28 cellular contexts compared by ENCODE assay signal in genomic region chr20:37318046-37318445, GRCh38. TPM values are rescaled to one million over a fixed set of nuclear protein-coding genes. Genes with fewer than 3 reads are reported as not detected.
DNase-seq lines count a peak whose midpoint lies in the region; ATAC-seq and TF ChIP-seq lines count a peak whose summit lies in the region.
"Had no signal": no experiment of that assay in that cellular context is flagged by ENCODE, and none has a peak within 500 bp of the region (broad histone marks: within the 10 kb centered on the region; RNA-seq: fewer than 3 reads in every experiment).

No MANE protein-coding gene starts in this region.

- peaks cover 22% of the 10 kb centered on the region for H3K36me3 Mint-ChIP-seq in activated CD4-positive, alpha-beta T cell treated with anti-CD3 and anti-CD28 coated beads, Interleukin-2, amount 10 ng/mL, durations not matched to agents 24 days and 14 days (ENCODE audit: low read depth)
- peaks cover 28 to 59% of the 10 kb centered on the region in 2 donors for H3K36me3 Mint-ChIP-seq in stimulated activated naive B cell treated with anti-CD40 and anti-IgM and Interleukin-4, amounts not matched to agents 10 μg/mL and 1 μg/mL and 100 μg/mL, for 72 hours

- ATAC-seq in stimulated activated naive B cell treated with anti-CD40 and anti-IgM and Interleukin-4, amounts not matched to agents 10 μg/mL and 1 μg/mL and 100 μg/mL, for 72 hours (replicated peaks), result no peak
- ATAC-seq: activated CD4-positive, CD25-positive, alpha-beta regulatory T cell treated with anti-CD3 and anti-CD28 coated beads, Interleukin-2, amount 50 U/mL, for 24 hours; heart right ventricle; PC-3 had no signal

- H3K4me3 ChIP-seq in iPS-20b (ENCODE audit: low read length) (no peak overlapping the region), foreskin fibroblast (ENCODE audit: low read depth in 1 of 2, low read length in 2 of 2) (no peak overlapping the region)
- H3K4me3 ChIP-seq: heart right ventricle, spleen, testis had no signal

- H3K4me3 Mint-ChIP-seq in activated CD4-positive, alpha-beta T cell treated with anti-CD3 and anti-CD28 coated beads, Interleukin-2, amount 10 ng/mL, durations not matched to agents 24 days and 14 days, result no peak overlapping the region
- no peak overlapping the region for H3K4me3 Mint-ChIP-seq in stimulated activated naive B cell treated with anti-CD40 and anti-IgM and Interleukin-4, amounts not matched to agents 10 μg/mL and 1 μg/mL and 100 μg/mL, for 72 hours
- H3K4me3 Mint-ChIP-seq: neural crest cell had no signal

- POLR2A ChIA-PET in GM10248 (lab: Yijun Ruan, JAX), result no interaction called here

- no peaks in the 10 kb centered on the region for H3K27me3 ChIP-seq in iPS-20b (ENCODE audit: insufficient read depth, low read length)
- H3K27me3 ChIP-seq: heart right ventricle, spleen, testis had no signal

- peaks cover 12% of the 10 kb centered on the region; the same call in 1 of the 2 replicates for H3K4me1 ChIP-seq in iPS-20b (ENCODE audit: insufficient read depth, low read length)

- intact Hi-C loops in activated CD4-positive, alpha-beta T cell treated with anti-CD3 and anti-CD28 coated beads, Interleukin-2, amount 10 ng/mL, durations not matched to agents 24 days and 14 days (cut with micrococcal nuclease), result no loop called here

- DNase-seq in activated CD4-positive, alpha-beta T cell treated with anti-CD3 and anti-CD28 coated beads, Interleukin-2, amount 10 ng/mL, durations not matched to agents 24 days and 14 days, result no peak
- DNase-seq in activated CD4-positive, alpha-beta T cell treated with anti-CD3 and anti-CD28 coated beads for 48 hours, result no peak
- peak; percentile 43 for DNase-seq in KBM-7
- no peak for DNase-seq in stimulated activated naive B cell treated with anti-CD40 and anti-IgM and Interleukin-4, amounts not matched to agents 10 μg/mL and 1 μg/mL and 100 μg/mL, for 72 hours
- no peak for DNase-seq in GM10248 (ENCODE audit: extremely low spot score)
- DNase-seq in hypothalamus (lab: John Stamatoyannopoulos, UW), result no peak
- no peak for DNase-seq in foreskin fibroblast
- DNase-seq: activated gamma-delta T cell treated with Interleukin-2 at 50 U/mL for 16 hours; aorta; cerebellar nuclear complex; DMS53; effector memory CD4-positive, alpha-beta T cell; heart right ventricle; mammary epithelial cell; NCI-H1092; NCI-H2107; NCI-H526 treated with DMSO at 0.1 percent for 48 hours; PC-3; spleen; testis had no signal

- in situ Hi-C loops in KBM-7 (cut with MboI; ENCODE audit: low pct_unique_long_range_greater_than_20kb, low sequenced_read_pairs), result no loop called here

- no peaks in the 10 kb centered on the region for H3K9me3 ChIP-seq in iPS-20b (ENCODE audit: insufficient read depth, low read depth, low read length)
- H3K9me3 ChIP-seq: testis had no signal

- H3K4me1 Mint-ChIP-seq in activated CD4-positive, alpha-beta T cell treated with anti-CD3 and anti-CD28 coated beads, Interleukin-2, amount 10 ng/mL, durations not matched to agents 24 days and 14 days, result peaks cover 27% of the 10 kb centered on the region
- peaks cover 45 to 55% of the 10 kb centered on the region in 2 donors for H3K4me1 Mint-ChIP-seq in stimulated activated naive B cell treated with anti-CD40 and anti-IgM and Interleukin-4, amounts not matched to agents 10 μg/mL and 1 μg/mL and 100 μg/mL, for 72 hours

- peaks cover 24% of the 10 kb centered on the region for H3K36me3 ChIP-seq in iPS-20b (ENCODE audit: insufficient read depth, low read depth, low read length)

- TF ChIP-seq CTCF in GM10248 (IDR thresholded peaks at IDR 0.05; ENCODE audit: control extremely low read depth, extremely low read depth, low read depth, missing control alignments), result no peak
- TF ChIP-seq CTCF in foreskin fibroblast (IDR thresholded peaks at IDR 0.05; ENCODE audit: low read depth, low read length), result no peak

- H3K9me3 Mint-ChIP-seq in activated CD4-positive, alpha-beta T cell treated with anti-CD3 and anti-CD28 coated beads, Interleukin-2, amount 10 ng/mL, durations not matched to agents 24 days and 14 days, result no peaks in the 10 kb centered on the region
- H3K9me3 Mint-ChIP-seq in stimulated activated naive B cell treated with anti-CD40 and anti-IgM and Interleukin-4, amounts not matched to agents 10 μg/mL and 1 μg/mL and 100 μg/mL, for 72 hours, result peaks cover 0 to 3% of the 10 kb centered on the region in 2 donors
- H3K9me3 Mint-ChIP-seq: neural crest cell had no signal

- H3K27me3 Mint-ChIP-seq in activated CD4-positive, alpha-beta T cell treated with anti-CD3 and anti-CD28 coated beads, Interleukin-2, amount 10 ng/mL, durations not matched to agents 24 days and 14 days, result no peaks in the 10 kb centered on the region
- no peaks in the 10 kb centered on the region for H3K27me3 Mint-ChIP-seq in stimulated activated naive B cell treated with anti-CD40 and anti-IgM and Interleukin-4, amounts not matched to agents 10 μg/mL and 1 μg/mL and 100 μg/mL, for 72 hours

- CTCF ChIA-PET in GM10248 (lab: Yijun Ruan, JAX), result interaction anchor here (0.7 to 2.1 kb wide), 3 partner anchors 17 to 47 kb away, joined by 3 to 5 read pairs (median 5); no protein-coding TSS in a partner anchor

- peak overlapping the region; percentile 59 for H3K27ac ChIP-seq in iPS-20b (ENCODE audit: low read length)
- H3K27ac ChIP-seq: heart right ventricle had no signal

- H3K9ac ChIP-seq in iPS-20b (ENCODE audit: low read depth, low read length), result 0 out of 2 replicates have a peak overlapping the region, but pooled peaks have one; percentile 25

- peak overlapping the region; percentile 24 for H3K27ac Mint-ChIP-seq in activated CD4-positive, alpha-beta T cell treated with anti-CD3 and anti-CD28 coated beads, Interleukin-2, amount 10 ng/mL, durations not matched to agents 24 days and 14 days
- H3K27ac Mint-ChIP-seq in stimulated activated naive B cell treated with anti-CD40 and anti-IgM and Interleukin-4, amounts not matched to agents 10 μg/mL and 1 μg/mL and 100 μg/mL, for 72 hours, result peak overlapping the region; percentile 95

RNA-seq across cellular contexts. Expression of gene SRC, which starts 27.9 kb away (rescaled TPM):
- 3.6 and 5.4 TPM in 2 replicates for total RNA-seq in activated CD4-positive, alpha-beta T cell treated with anti-CD3 and anti-CD28 coated beads, Interleukin-2, amount 10 ng/mL, durations not matched to agents 24 days and 14 days

RNA-seq across cellular contexts. Expression of gene MANBAL, which starts 28.6 kb away (rescaled TPM):
- 13.4 and 13.7 TPM in 2 replicates for total RNA-seq in activated CD4-positive, alpha-beta T cell treated with anti-CD3 and anti-CD28 coated beads, Interleukin-2, amount 10 ng/mL, durations not matched to agents 24 days and 14 days

RNA-seq across cellular contexts. Expression of gene GHRH, which starts 56.4 kb away (rescaled TPM):
- total RNA-seq in activated CD4-positive, alpha-beta T cell treated with anti-CD3 and anti-CD28 coated beads, Interleukin-2, amount 10 ng/mL, durations not matched to agents 24 days and 14 days, result not detected in 2 replicates
- total RNA-seq: A673; aorta; fibroblast of lung; mammary epithelial cell; neural crest cell; PC-3; pulmonary artery endothelial cell; SK-MEL-5; spleen; T-helper 2 cell treated with Interferon-gamma antibody and Interleukin-4, amounts not matched to agents 100 ng/mL and 5 ng/mL, for 36 hours; testis had no signal
